14 cellular contexts compared by ENCODE assay signal in the genomic region with DNA sequence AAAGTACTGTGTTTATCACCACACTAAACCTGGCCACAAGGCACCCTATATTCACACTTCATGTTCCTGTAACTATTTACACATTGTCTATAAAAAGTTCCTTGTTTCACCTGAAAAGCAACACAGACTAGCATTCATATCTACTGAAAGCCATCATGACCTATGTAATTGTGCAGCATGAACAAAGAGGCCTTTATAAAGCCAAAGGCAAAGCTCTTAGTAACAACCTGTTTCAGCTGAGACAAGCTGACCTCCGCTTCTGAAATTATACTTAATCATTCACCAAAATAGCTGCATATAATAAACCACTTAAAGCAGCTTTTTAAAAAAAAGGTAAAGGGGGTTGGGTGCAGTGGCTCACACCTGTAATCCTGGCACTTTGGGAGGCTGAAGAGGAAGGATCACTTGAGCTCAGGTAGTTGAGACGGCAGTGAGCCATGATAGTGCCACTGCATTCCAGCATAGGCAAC.
DNase-seq lines count a peak whose midpoint lies in the region; ATAC-seq and FAIRE-seq lines count a peak whose summit lies in the region.
"Had no signal": no experiment of that assay in that cellular context is flagged by ENCODE, and none has a peak within 500 bp of the region (broad histone marks: within the 10 kb centered on the region; RNA-seq: fewer than 3 reads in every experiment).

No MANE protein-coding gene starts in this region.

- DNase-seq in GM19239 (ENCODE audit: insufficient read length, low spot score) (no peak), NCI-H2081 (lab: John Stamatoyannopoulos, UW) (peak; percentile 11 to 54), frontal cortex (ENCODE audit: low spot score in 2 of 2) (peak in 1 of 2 donors; percentile 5), renal cortical epithelial cell (ENCODE audit: low read depth) (peak; percentile 79), NCI-H1092 (lab: John Stamatoyannopoulos, UW) (no peak)
- no peak for DNase-seq in activated T-cell treated with anti-CD3 and anti-CD28 coated beads, Interleukin-2, amount 50 U/mL, for 4 hours
- DNase-seq: activated naive CD4-positive, alpha-beta T cell treated with anti-CD3 and anti-CD28 coated beads for 36 hours; COR-L47; HFFc6; kidney; stimulated activated CD4-positive, alpha-beta T cell treated with anti-CD3 and anti-CD28 coated beads, Interleukin-4, amount 100 ng/mL, for 24 hours; stimulated activated naive CD8-positive, alpha-beta T cell treated with anti-CD3 and anti-CD28 coated beads, Interleukin-15, amount 100 ng/mL, for 72 hours had no signal

- no peaks in the 10 kb centered on the region for H3K36me3 Mint-ChIP-seq in activated T-cell treated with anti-CD3 and anti-CD28 coated beads, Interleukin-2, amount 50 U/mL, for 4 hours (ENCODE audit: insufficient read depth)

- H3K4me1 Mint-ChIP-seq in activated T-cell treated with anti-CD3 and anti-CD28 coated beads, Interleukin-2, amount 50 U/mL, for 4 hours (ENCODE audit: low read depth), result peaks cover 8% of the 10 kb centered on the region

- no peaks in the 10 kb centered on the region for H3K27me3 Mint-ChIP-seq in activated T-cell treated with anti-CD3 and anti-CD28 coated beads, Interleukin-2, amount 50 U/mL, for 4 hours (ENCODE audit: low read depth)
- H3K27me3 Mint-ChIP-seq: stimulated activated naive CD8-positive, alpha-beta T cell treated with anti-CD3 and anti-CD28 coated beads, Interleukin-15, amount 100 ng/mL, for 72 hours had no signal

- H3K9me3 Mint-ChIP-seq in activated T-cell treated with anti-CD3 and anti-CD28 coated beads, Interleukin-2, amount 50 U/mL, for 4 hours, result no peaks in the 10 kb centered on the region
- H3K9me3 Mint-ChIP-seq: stimulated activated naive CD8-positive, alpha-beta T cell treated with anti-CD3 and anti-CD28 coated beads, Interleukin-15, amount 100 ng/mL, for 72 hours had no signal

- H3K4me3 Mint-ChIP-seq in activated T-cell treated with anti-CD3 and anti-CD28 coated beads, Interleukin-2, amount 50 U/mL, for 4 hours, result no peak overlapping the region
- H3K4me3 Mint-ChIP-seq: activated naive CD4-positive, alpha-beta T cell treated with anti-CD3 and anti-CD28 coated beads for 36 hours; HFFc6; stimulated activated naive CD8-positive, alpha-beta T cell treated with anti-CD3 and anti-CD28 coated beads, Interleukin-15, amount 100 ng/mL, for 72 hours had no signal

- FAIRE-seq in GM19239 (lab: Jason Lieb, UNC), result peak; percentile 42
- FAIRE-seq in frontal cortex (lab: Jason Lieb, UNC), result peak; percentile 37

- ATAC-seq in HG03342 (IDR thresholded peaks at IDR 0.05; ENCODE audit: unreplicated experiment), result no peak
- ATAC-seq in GM18867 (IDR thresholded peaks at IDR 0.05; ENCODE audit: unreplicated experiment), result no peak
- ATAC-seq in activated T-cell treated with anti-CD3 and anti-CD28 coated beads, Interleukin-2, amount 50 U/mL, for 4 hours, result no peak
- ATAC-seq: stimulated activated naive CD8-positive, alpha-beta T cell treated with anti-CD3 and anti-CD28 coated beads, Interleukin-15, amount 100 ng/mL, for 72 hours had no signal

Comparison
In these comparisons a context has a peak if more than half of its experiments do, and no peak if none do; other contexts are left out.
1. DNase-seq: peak in NCI-H2081 (2 of 2) and renal cortical epithelial cell (single experiment); none in GM19239 (single experiment), NCI-H1092 (single experiment) and activated T-cell treated with anti-CD3 and anti-CD28 coated beads, Interleukin-2, amount 50 U/mL, for 4 hours (single experiment).